Comparison of ENCODE assay signal across 11 cellular contexts in genomic region chr3:49471856-49472495, GRCh38. TPM values are rescaled to one million over a fixed set of nuclear protein-coding genes. Genes with fewer than 3 reads are reported as not detected.
DNase-seq lines count a peak whose midpoint lies in the region; ATAC-seq and TF ChIP-seq lines count a peak whose summit lies in the region.
"Had no signal": no experiment of that assay in that cellular context is flagged by ENCODE, and none has a peak within 500 bp of the region (broad histone marks: within the 10 kb centered on the region; RNA-seq: fewer than 3 reads in every experiment).

No MANE protein-coding gene starts in this region.

- TF ChIP-seq CTCF in brain (conservative IDR thresholded peaks at IDR 0.05) (no peak), upper lobe of right lung (IDR thresholded peaks at IDR 0.05) (no peak)

- peaks cover 42% of the 10 kb centered on the region for H3K4me1 Mint-ChIP-seq in activated naive CD4-positive, alpha-beta T cell treated with anti-CD3 and anti-CD28 coated beads, Interleukin-2, amount 10 ng/mL, durations not matched to agents 7 days and 5 days
- H3K4me1 Mint-ChIP-seq in brain: peaks cover 29% of the 10 kb centered on the region
- peaks cover 12% of the 10 kb centered on the region for H3K4me1 Mint-ChIP-seq in memory B cell

- peak overlapping the region; percentile 90 for H3K4me3 Mint-ChIP-seq in activated naive CD4-positive, alpha-beta T cell treated with anti-CD3 and anti-CD28 coated beads, Interleukin-2, amount 10 ng/mL, durations not matched to agents 7 days and 5 days
- peak overlapping the region; percentile 88 to 97 (median 96) for H3K4me3 Mint-ChIP-seq in brain
- peak overlapping the region; percentile 25 for H3K4me3 Mint-ChIP-seq in memory B cell

- peak overlapping the region; percentile 96 for H3K27ac Mint-ChIP-seq in activated naive CD4-positive, alpha-beta T cell treated with anti-CD3 and anti-CD28 coated beads, Interleukin-2, amount 10 ng/mL, durations not matched to agents 7 days and 5 days
- H3K27ac Mint-ChIP-seq in brain: peak overlapping the region; percentile 88 to 98 (median 97)
- peak overlapping the region; percentile 97 for H3K27ac Mint-ChIP-seq in memory B cell

- H3K4me3 ChIP-seq in upper lobe of right lung: no peak overlapping the region

- H3K36me3 ChIP-seq in upper lobe of right lung: peaks cover 6% of the 10 kb centered on the region
- H3K36me3 ChIP-seq: colonic mucosa had no signal

- H3K9me3 Mint-ChIP-seq in activated naive CD4-positive, alpha-beta T cell treated with anti-CD3 and anti-CD28 coated beads, Interleukin-2, amount 10 ng/mL, durations not matched to agents 7 days and 5 days: no peaks in the 10 kb centered on the region
- peaks cover 0 to 21% (median 4%) of the 10 kb centered on the region in 5 experiments for H3K9me3 Mint-ChIP-seq in brain
- H3K9me3 Mint-ChIP-seq in memory B cell: no peaks in the 10 kb centered on the region

- H3K27me3 Mint-ChIP-seq in activated naive CD4-positive, alpha-beta T cell treated with anti-CD3 and anti-CD28 coated beads, Interleukin-2, amount 10 ng/mL, durations not matched to agents 7 days and 5 days: no peaks in the 10 kb centered on the region
- H3K27me3 Mint-ChIP-seq in brain: no peaks in the 10 kb centered on the region
- H3K27me3 Mint-ChIP-seq in memory B cell: no peaks in the 10 kb centered on the region

- ATAC-seq in memory B cell (ENCODE audit: low read depth) (no peak), upper lobe of right lung (no peak), GM21447 (IDR thresholded peaks at IDR 0.05; ENCODE audit: unreplicated experiment) (no peak)

- H3K9me3 ChIP-seq in upper lobe of right lung: no peaks in the 10 kb centered on the region
- H3K9me3 ChIP-seq: colonic mucosa, Peyer's patch had no signal

- peaks cover 36% of the 10 kb centered on the region for H3K4me1 ChIP-seq in upper lobe of right lung

- in situ Hi-C loops in G401 (cut with HindIII; ENCODE audit: low sequenced_read_pairs): no loop called here

- CTCF ChIA-PET in activated naive CD4-positive, alpha-beta T cell treated with anti-CD3 and anti-CD28 coated beads, Interleukin-2, amount 10 ng/mL, durations not matched to agents 7 days and 5 days (lab: Charles Lee): interaction anchor here (0.7 to 1.2 kb wide), 3 partner anchors 19 to 378 kb away, joined by 3 read pairs; partner anchors contain the start of gene QRICH1

- peaks cover 18% of the 10 kb centered on the region for H3K36me3 Mint-ChIP-seq in activated naive CD4-positive, alpha-beta T cell treated with anti-CD3 and anti-CD28 coated beads, Interleukin-2, amount 10 ng/mL, durations not matched to agents 7 days and 5 days
- H3K36me3 Mint-ChIP-seq in brain: peaks cover 58% of the 10 kb centered on the region
- H3K36me3 Mint-ChIP-seq in memory B cell: no peaks in the 10 kb centered on the region

- DNase-seq in activated naive CD4-positive, alpha-beta T cell treated with anti-CD3 and anti-CD28 coated beads, Interleukin-2, amount 10 ng/mL, durations not matched to agents 7 days and 5 days: no peak
- DNase-seq in activated naive CD4-positive, alpha-beta T cell treated with Interleukin-2 at 50 U/mL for 16 hours: no peak
- no peak for DNase-seq in memory B cell (ENCODE audit: low spot score in 2 of 2)
- no peak for DNase-seq in upper lobe of right lung
- DNase-seq in NCI-H69 (lab: John Stamatoyannopoulos, UW): no peak
- DNase-seq in G401 (ENCODE audit: low spot score): no peak
- DNase-seq: colonic mucosa; Peyer's patch; stimulated activated CD4-positive, alpha-beta T cell treated with anti-CD3 and anti-CD28 coated beads, Interleukin-2, amount 100 ng/mL, for 48 hours had no signal

- intact Hi-C loops in upper lobe of right lung (cut with DNase I): no loop called here

- no peaks in the 10 kb centered on the region for H3K27me3 ChIP-seq in upper lobe of right lung
- H3K27me3 ChIP-seq: colonic mucosa, Peyer's patch had no signal

- peak overlapping the region; percentile 94 for H3K27ac ChIP-seq in upper lobe of right lung

RNA-seq across cellular contexts. Expression of gene DAG1, which starts 1.9 kb away (rescaled TPM):
- polyA plus RNA-seq in brain (ENCODE audit: insufficient read depth, low read depth, low replicate concordance): 54.5 TPM
- total RNA-seq in upper lobe of right lung: 88.2 TPM
- 91.3 and 143 TPM in 2 replicates for total RNA-seq in G401 (2014; rRNA removed; shearing (Covaris generic))

RNA-seq across cellular contexts. Expression of gene NICN1, which starts 42.9 kb away (rescaled TPM):
- 13.2 TPM for polyA plus RNA-seq in brain (ENCODE audit: insufficient read depth, low read depth, low replicate concordance)
- 23.1 TPM for total RNA-seq in upper lobe of right lung
- 7.4 and 7.8 TPM in 2 replicates for total RNA-seq in G401 (2014; rRNA removed; shearing (Covaris generic))

RNA-seq across cellular contexts. Expression of gene AMT, which starts 49.7 kb away (rescaled TPM):
- 2.7 TPM for polyA plus RNA-seq in brain (ENCODE audit: insufficient read depth, low read depth, low replicate concordance)
- 9.0 TPM for total RNA-seq in upper lobe of right lung
- 0.14 and 0.55 TPM in 2 replicates for total RNA-seq in G401 (2014; rRNA removed; shearing (Covaris generic))

RNA-seq across cellular contexts. Expression of gene TCTA, which starts 59.8 kb away (rescaled TPM):
- polyA plus RNA-seq in brain (ENCODE audit: insufficient read depth, low read depth, low replicate concordance): 56.6 TPM
- 38.1 TPM for total RNA-seq in upper lobe of right lung
- total RNA-seq in G401 (2014; rRNA removed; shearing (Covaris generic)): 23.7 and 25.7 TPM in 2 replicates

Comparison
In these comparisons a context has a peak if more than half of its experiments do, and no peak if none do; other contexts are left out.
1. H3K4me3 Mint-ChIP-seq: peak in every context shown above with its lines; median percentile 96 in brain; 90 in activated naive CD4-positive, alpha-beta T cell treated with anti-CD3 and anti-CD28 coated beads, Interleukin-2, amount 10 ng/mL, durations not matched to agents 7 days and 5 days; 25 in memory B cell.